8 cellular contexts compared by ENCODE assay signal in genomic region chr7:52362521-52362920, GRCh38.
"Had no signal": no experiment of that assay in that cellular context is flagged by ENCODE, and none has a peak within 500 bp of the region (broad histone marks: within the 10 kb centered on the region; RNA-seq: fewer than 3 reads in every experiment).

No MANE protein-coding gene starts in this region.

- FAIRE-seq: G401.6, GM12878, GM12891, GM12892, GM18507, GM19239 had no signal

- DNase-seq: GDM1, GF-D8 had no signal

- H3K4me3 ChIP-seq: GM12878 had no signal
